ENCODE assay signal across 8 cellular contexts in genomic region chr7:104643587-104644217, GRCh38.
A peak's percentile ranks its signal among the peaks of the same experiment; 100 is the strongest.
DNase-seq lines count a peak whose midpoint lies in the region; ATAC-seq and TF ChIP-seq lines count a peak whose summit lies in the region.

No MANE protein-coding gene starts in this region.

- POLR2A ChIA-PET in MCF 10A (lab: Yijun Ruan, JAX) = no interaction called here

- H3K36me3 ChIP-seq in breast epithelium = no peaks in the 10 kb centered on the region

- H3K4me1 ChIP-seq in breast epithelium = no peaks in the 10 kb centered on the region

- H3K4me3 ChIP-seq in breast epithelium (no peak overlapping the region), epithelial cell of esophagus (ENCODE audit: low read length) (no peak overlapping the region)

- peaks cover 0 to 3% of the 10 kb centered on the region in 2 donors for H3K27me3 ChIP-seq in breast epithelium

- H3K4me3 Mint-ChIP-seq in MCF 10A (ENCODE audit: unreplicated experiment) (no peak overlapping the region), type B pancreatic cell (no peak overlapping the region)

- no peaks in the 10 kb centered on the region for H3K36me3 Mint-ChIP-seq in MCF 10A (ENCODE audit: insufficient read depth, unreplicated experiment)
- no peaks in the 10 kb centered on the region for H3K36me3 Mint-ChIP-seq in type B pancreatic cell

- H3K27me3 Mint-ChIP-seq in MCF 10A (ENCODE audit: insufficient read depth, unreplicated experiment) (peaks cover 82% of the 10 kb centered on the region), type B pancreatic cell (peaks cover 28% of the 10 kb centered on the region)

- ATAC-seq in GM21619 (IDR thresholded peaks at IDR 0.05; ENCODE audit: unreplicated experiment) = no peak

- DNase-seq in MCF 10A (ENCODE audit: unreplicated experiment) = peak; percentile 38
- no peak for DNase-seq in breast epithelium (ENCODE audit: low spot score in 2 of 2)
- DNase-seq in NCI-H1694 treated with DMSO at 0.1 percent for 48 hours (lab: John Stamatoyannopoulos, UW) = peak; percentile 32
- DNase-seq in epithelial cell of esophagus (ENCODE audit: low read depth) = peak; percentile 28
- DNase-seq in type B pancreatic cell (ENCODE audit: extremely low spot score, unreplicated experiment) = no peak
- no peak for DNase-seq in T-helper 2 cell
- DNase-seq in GM19240 (ENCODE audit: insufficient read length, low spot score) = no peak

- no peaks in the 10 kb centered on the region for H3K9me3 ChIP-seq in breast epithelium

- H3K4me1 Mint-ChIP-seq in MCF 10A (ENCODE audit: insufficient read depth, unreplicated experiment) (no peaks in the 10 kb centered on the region), type B pancreatic cell (ENCODE audit: unreplicated experiment) (no peaks in the 10 kb centered on the region)

- intact Hi-C loops in MCF 10A (cut with micrococcal nuclease) (loop anchor here (1.0 kb wide), 2 partner anchors 205 to 275 kb away; no protein-coding TSS in a partner anchor), breast epithelium (cut with DNase I; ENCODE audit: low total_unique reads) (no loop called here)

- TF ChIP-seq CTCF in MCF 10A (IDR thresholded peaks at IDR 0.05; ENCODE audit: unreplicated experiment) = peak; percentile 35
- no peak for TF ChIP-seq CTCF in breast epithelium (IDR thresholded peaks at IDR 0.05)
- peak; percentile 45 for TF ChIP-seq CTCF in epithelial cell of esophagus (IDR thresholded peaks at IDR 0.05; ENCODE audit: insufficient read depth, low read depth, low read length, missing control alignments)
- peak; percentile 74 for TF ChIP-seq CTCF in type B pancreatic cell (conservative IDR thresholded peaks at IDR 0.05)

- H3K9me3 Mint-ChIP-seq in MCF 10A (ENCODE audit: unreplicated experiment) (no peaks in the 10 kb centered on the region), type B pancreatic cell (no peaks in the 10 kb centered on the region)

- H3K27ac ChIP-seq in breast epithelium = no peak overlapping the region

- TF ChIP-seq POLR2A in breast epithelium (IDR thresholded peaks at IDR 0.05) = no peak

- no TSS peak for BruUV-seq in MCF 10A (replicated peaks; lab: Mats Ljungman, UMichigan)

- H3K27ac Mint-ChIP-seq in MCF 10A (ENCODE audit: low read depth, unreplicated experiment) (no peak overlapping the region), type B pancreatic cell (no peak overlapping the region)

- CTCF ChIA-PET in MCF 10A (lab: Yijun Ruan, JAX) = interaction anchor here (0.6 to 3.6 kb wide), 10 partner anchors 8 to 1172 kb away, joined by 3 to 34 read pairs (median 3); no protein-coding TSS in a partner anchor

Comparison
In these comparisons a context has a peak if more than half of its experiments do, and no peak if none do; other contexts are left out.
1. DNase-seq: peak in MCF 10A (single experiment), NCI-H1694 treated with DMSO at 0.1 percent for 48 hours (single experiment) and epithelial cell of esophagus (single experiment); none in breast epithelium (0 of 2), type B pancreatic cell (single experiment), T-helper 2 cell (0 of 5) and GM19240 (single experiment).
2. CTCF ChIP-seq: peak in MCF 10A (single experiment), epithelial cell of esophagus (single experiment) and type B pancreatic cell (single experiment); none in breast epithelium (0 of 3).